ENCODE assay signal across 33 cellular contexts in genomic region chr17:1244606-1245012, GRCh38. TPM values are rescaled to one million over a fixed set of nuclear protein-coding genes. Genes with fewer than 3 reads are reported as not detected.
DNase-seq lines count a peak whose midpoint lies in the region; ATAC-seq and TF ChIP-seq lines count a peak whose summit lies in the region.
"Had no signal": no experiment of that assay in that cellular context is flagged by ENCODE, and none has a peak within 500 bp of the region (broad histone marks: within the 10 kb centered on the region; RNA-seq: fewer than 3 reads in every experiment).

No MANE protein-coding gene starts in this region.

- peak overlapping the region; percentile 66 for H3K27ac Mint-ChIP-seq in chondrocyte (ENCODE audit: unreplicated experiment)
- peak overlapping the region; percentile 40 for H3K27ac Mint-ChIP-seq in stimulated activated effector memory CD8-positive, alpha-beta T cell treated with anti-CD3 and anti-CD28 coated beads, Interleukin-12 subunit alpha, Interleukin-12 subunit beta, amount 100 ng/mL, for 72 hours
- no peak overlapping the region for H3K27ac Mint-ChIP-seq in naive thymus-derived CD8-positive, alpha-beta T cell
- H3K27ac Mint-ChIP-seq: activated CD4-positive, alpha-beta memory T cell treated with anti-CD3 and anti-CD28 coated beads for 36 hours; activated T-cell treated with anti-CD3 and anti-CD28 coated beads, Interleukin-2, amount 50 U/mL, for 72 hours; CD14-positive monocyte; T-helper 17 cell had no signal

- no peak overlapping the region for H3K18ac ChIP-seq in IMR-90 (ENCODE audit: low read depth, low read length)

- H4K8ac ChIP-seq in IMR-90 (ENCODE audit: low read depth in 2 of 2, low read length in 2 of 2): no peak overlapping the region

- H3K9ac ChIP-seq in IMR-90 (ENCODE audit: low read depth, low read length): no peak overlapping the region

- H3K27ac ChIP-seq in IMR-90 (ENCODE audit: insufficient read depth, low read length) (no peak overlapping the region), foreskin keratinocyte (no peak overlapping the region), left ventricle myocardium inferior (replicated peaks) (no peak overlapping the region)
- H3K27ac ChIP-seq: brain microvascular endothelial cell, esophagus muscularis mucosa, gastroesophageal sphincter, upper lobe of left lung had no signal

- in situ Hi-C loops in IMR-90 (cut with MboI; ENCODE audit: low sequenced_read_pairs): no loop called here

- H3K4ac ChIP-seq in IMR-90 (ENCODE audit: low read depth, low read length): no peak overlapping the region

- no peak overlapping the region for H3K56ac ChIP-seq in IMR-90 (ENCODE audit: extremely low read depth, insufficient read depth, low read length)

- no peaks in the 10 kb centered on the region for H3K9me1 ChIP-seq in IMR-90 (ENCODE audit: insufficient read depth, low read length)

- H3K79me1 ChIP-seq in IMR-90 (ENCODE audit: low read depth in 1 of 2, low read length in 2 of 2): no peaks in the 10 kb centered on the region

- 44% methylated on average over 2 of the region's 9 CpGs; no CpG with 5 or more reads in 1 of the 2 experiments for WGBS in IMR-90 (ENCODE audit: extremely low coverage in 2 of 2, insufficient read length in 1 of 2), 2 experiments

- no TSS peak for BruUV-seq in IMR-90 (replicated peaks; lab: Mats Ljungman, UMichigan)

- 0 out of 2 replicates have a peak overlapping the region, but pooled peaks have one; percentile 35 for H2BK20ac ChIP-seq in IMR-90 (ENCODE audit: low read depth, low read length)

- ATAC-seq in IMR-90 (ENCODE audit: low read depth): peak; percentile 76
- peak; percentile 28 for ATAC-seq in foreskin keratinocyte
- ATAC-seq in stimulated activated effector memory CD8-positive, alpha-beta T cell treated with anti-CD3 and anti-CD28 coated beads, Interleukin-12 subunit alpha, Interleukin-12 subunit beta, amount 100 ng/mL, for 72 hours: no peak
- no peak for ATAC-seq in naive thymus-derived CD8-positive, alpha-beta T cell
- ATAC-seq: activated T-cell treated with anti-CD3 and anti-CD28 coated beads, Interleukin-2, amount 50 U/mL, for 72 hours; gastroesophageal sphincter; PC-3; sciatic nerve; T-helper 17 cell had no signal

- H2AK5ac ChIP-seq in IMR-90 (ENCODE audit: low read depth, low read length): no peak overlapping the region

- H3K23ac ChIP-seq in IMR-90 (ENCODE audit: low read depth, low read length): no peak overlapping the region

- no peak overlapping the region for H3K14ac ChIP-seq in IMR-90 (replicated peaks; ENCODE audit: low read depth, low read length)

- H3K4me1 ChIP-seq in IMR-90 (ENCODE audit: control insufficient read depth, insufficient read depth, low read length) (0 out of 2 replicates have a peak, but pooled peaks cover 2% of the 10 kb centered on the region), foreskin keratinocyte (no peaks in the 10 kb centered on the region), left ventricle myocardium inferior (no peaks in the 10 kb centered on the region)
- H3K4me1 ChIP-seq: gastroesophageal sphincter, HAP-1, upper lobe of left lung had no signal

- peaks cover 11% of the 10 kb centered on the region for H3K27me3 Mint-ChIP-seq in chondrocyte (ENCODE audit: low read depth)
- H3K27me3 Mint-ChIP-seq in naive thymus-derived CD8-positive, alpha-beta T cell: peaks cover 5 to 25% (median 15%) of the 10 kb centered on the region in 5 donors

- H3K4me1 Mint-ChIP-seq in chondrocyte (ENCODE audit: low read depth): peaks cover 12% of the 10 kb centered on the region
- H3K4me1 Mint-ChIP-seq in stimulated activated effector memory CD8-positive, alpha-beta T cell treated with anti-CD3 and anti-CD28 coated beads, Interleukin-12 subunit alpha, Interleukin-12 subunit beta, amount 100 ng/mL, for 72 hours: peaks cover 10% of the 10 kb centered on the region
- H3K4me1 Mint-ChIP-seq in naive thymus-derived CD8-positive, alpha-beta T cell: peaks cover 9 to 16% (median 12%) of the 10 kb centered on the region in 4 donors

- TF ChIP-seq CTCF in IMR-90 (conservative IDR thresholded peaks at IDR 0.05; ENCODE audit: low read depth, low read length): no peak
- TF ChIP-seq CTCF in chondrocyte (IDR thresholded peaks at IDR 0.05): no peak
- no peak for TF ChIP-seq CTCF in foreskin keratinocyte (conservative IDR thresholded peaks at IDR 0.05)
- TF ChIP-seq CTCF in left ventricle myocardium inferior (IDR thresholded peaks at IDR 0.05; ENCODE audit: borderline replicate concordance): no peak

- H3K4me3 ChIP-seq in IMR-90 (ENCODE audit: insufficient read depth, low read depth, low read length) (no peak overlapping the region), left ventricle myocardium inferior (no peak overlapping the region)
- H3K4me3 ChIP-seq: esophagus muscularis mucosa, gastroesophageal sphincter, HAP-1, lung, MG63, upper lobe of left lung had no signal

- H4K91ac ChIP-seq in IMR-90 (ENCODE audit: insufficient read depth, low read depth, low read length): no peak overlapping the region

- H3K27me3 ChIP-seq in IMR-90 (ENCODE audit: control insufficient read depth, insufficient read depth, low read length): peaks cover 2% of the 10 kb centered on the region
- no peaks in the 10 kb centered on the region for H3K27me3 ChIP-seq in foreskin keratinocyte
- peaks cover 9% of the 10 kb centered on the region for H3K27me3 ChIP-seq in left ventricle myocardium inferior (ENCODE audit: low read depth)
- H3K27me3 ChIP-seq: brain microvascular endothelial cell, MG63, upper lobe of left lung had no signal

- no peak overlapping the region for H4K5ac ChIP-seq in IMR-90 (ENCODE audit: low read depth, low read length)

- intact Hi-C loops in IMR-90 (cut with micrococcal nuclease) (no loop called here), left ventricle myocardium inferior (cut with micrococcal nuclease) (no loop called here)

- no peak overlapping the region for H3K4me2 ChIP-seq in IMR-90 (ENCODE audit: low read depth, low read length)

- no peak overlapping the region for H2AK9ac ChIP-seq in IMR-90 (replicated peaks; ENCODE audit: low read depth, low read length, poor library complexity)

- POLR2A ChIA-PET in IMR-90 (lab: Charles Lee; ENCODE audit: unreplicated experiment): no interaction called here
- POLR2A ChIA-PET in naive thymus-derived CD8-positive, alpha-beta T cell (lab: Charles Lee): no interaction called here

- no peak overlapping the region for H2BK15ac ChIP-seq in IMR-90 (ENCODE audit: low read depth, low read length)

- no peaks in the 10 kb centered on the region for H3K9me3 ChIP-seq in IMR-90 (ENCODE audit: control insufficient read depth, insufficient read depth, low read length)
- H3K9me3 ChIP-seq in left ventricle myocardium inferior (replicated peaks): peaks cover 6% of the 10 kb centered on the region
- H3K9me3 ChIP-seq: esophagus muscularis mucosa, gastroesophageal sphincter, MG63, upper lobe of left lung had no signal

- H2BK5ac ChIP-seq in IMR-90 (ENCODE audit: low read depth, low read length, poor library complexity, severe bottlenecking): no peak overlapping the region

- H3K9me3 Mint-ChIP-seq in chondrocyte (ENCODE audit: low read depth): peaks cover 3% of the 10 kb centered on the region
- H3K9me3 Mint-ChIP-seq in stimulated activated effector memory CD8-positive, alpha-beta T cell treated with anti-CD3 and anti-CD28 coated beads, Interleukin-12 subunit alpha, Interleukin-12 subunit beta, amount 100 ng/mL, for 72 hours: no peaks in the 10 kb centered on the region
- H3K9me3 Mint-ChIP-seq in naive thymus-derived CD8-positive, alpha-beta T cell: peaks cover 0 to 4% (median 0%) of the 10 kb centered on the region in 9 donors
- H3K9me3 Mint-ChIP-seq: activated T-cell treated with anti-CD3 and anti-CD28 coated beads, Interleukin-2, amount 50 U/mL, for 72 hours had no signal

- H2BK120ac ChIP-seq in IMR-90 (ENCODE audit: low read depth, low read length): no peak overlapping the region

- peaks cover 3% of the 10 kb centered on the region for H3K36me3 Mint-ChIP-seq in chondrocyte (ENCODE audit: low read depth)
- H3K36me3 Mint-ChIP-seq in stimulated activated effector memory CD8-positive, alpha-beta T cell treated with anti-CD3 and anti-CD28 coated beads, Interleukin-12 subunit alpha, Interleukin-12 subunit beta, amount 100 ng/mL, for 72 hours: no peaks in the 10 kb centered on the region
- peaks cover 0 to 2% (median 0%) of the 10 kb centered on the region in 3 donors for H3K36me3 Mint-ChIP-seq in naive thymus-derived CD8-positive, alpha-beta T cell
- H3K36me3 Mint-ChIP-seq: activated CD4-positive, alpha-beta memory T cell treated with anti-CD3 and anti-CD28 coated beads for 36 hours; CD14-positive monocyte had no signal

- dilution Hi-C loops in IMR-90 (cut with HindIII; ENCODE audit: low sequenced_read_pairs, unreplicated experiment): no loop called here

- H3K4me3 Mint-ChIP-seq in chondrocyte (ENCODE audit: unreplicated experiment): no peak overlapping the region
- H3K4me3 Mint-ChIP-seq in stimulated activated effector memory CD8-positive, alpha-beta T cell treated with anti-CD3 and anti-CD28 coated beads, Interleukin-12 subunit alpha, Interleukin-12 subunit beta, amount 100 ng/mL, for 72 hours: no peak overlapping the region
- no peak overlapping the region for H3K4me3 Mint-ChIP-seq in naive thymus-derived CD8-positive, alpha-beta T cell
- H3K4me3 Mint-ChIP-seq: activated CD4-positive, alpha-beta memory T cell treated with anti-CD3 and anti-CD28 coated beads for 36 hours; activated T-cell treated with anti-CD3 and anti-CD28 coated beads, Interleukin-2, amount 50 U/mL, for 72 hours; CD14-positive monocyte; T-helper 17 cell had no signal

- H3K36me3 ChIP-seq in IMR-90 (ENCODE audit: control insufficient read depth, insufficient read depth, low read length) (no peaks in the 10 kb centered on the region), left ventricle myocardium inferior (no peaks in the 10 kb centered on the region)
- H3K36me3 ChIP-seq: brain microvascular endothelial cell, esophagus muscularis mucosa, gastroesophageal sphincter, HAP-1, MG63, upper lobe of left lung had no signal

- peak overlapping the region; percentile 70 for H2AFZ ChIP-seq in IMR-90 (replicated peaks; ENCODE audit: low read length, poor library complexity)

- CTCF ChIA-PET in IMR-90 (lab: Yijun Ruan, JAX): interaction anchor here (0.6 kb wide), 1 partner anchor 169 kb away, joined by 5 read pairs; no protein-coding TSS in a partner anchor

- no peak for TF ChIP-seq POLR2A in IMR-90 (IDR thresholded peaks at IDR 0.05; ENCODE audit: low read depth, low read length)

- TF ChIP-seq RAD21 in IMR-90 (IDR thresholded peaks at IDR 0.05; ENCODE audit: low read length): no peak

- H4K20me1 ChIP-seq in IMR-90 (ENCODE audit: insufficient read depth, low read length): no peaks in the 10 kb centered on the region

- peak; percentile 33 for DNase-seq in IMR-90
- DNase-seq in chondrocyte (ENCODE audit: low spot score): no peak
- DNase-seq in foreskin keratinocyte: peak; percentile 37 to 64
- DNase-seq in stimulated activated effector memory CD8-positive, alpha-beta T cell treated with anti-CD3 and anti-CD28 coated beads, Interleukin-12 subunit alpha, Interleukin-12 subunit beta, amount 100 ng/mL, for 72 hours (ENCODE audit: low spot score in 2 of 2): no peak
- DNase-seq in naive thymus-derived CD8-positive, alpha-beta T cell: no peak
- DNase-seq in left ventricle myocardium inferior: no peak
- DNase-seq in NCI-H2196 treated with DMSO at 0.1 percent for 48 hours (lab: John Stamatoyannopoulos, UW; ENCODE audit: unreplicated experiment): no peak
- DNase-seq: activated CD4-positive, alpha-beta memory T cell treated with anti-CD3 and anti-CD28 coated beads for 36 hours; activated naive CD4-positive, alpha-beta T cell treated with Interleukin-2 at 50 U/mL for 16 hours; activated T-cell treated with anti-CD3 and anti-CD28 coated beads, Interleukin-2, amount 50 U/mL, for 72 hours; brain microvascular endothelial cell; DMS79; hippocampal formation; KG1; MG63; NCI-H1105; NCI-H1930; NCI-H526; NK-92 treated with Interleukin-12 subunit alpha and Interleukin-12 subunit beta, amount 100 ng/mL, for 24 hours; PC-3; stimulated activated CD4-positive, alpha-beta T cell treated with anti-CD3 and anti-CD28 coated beads, Interleukin-4, amount 100 ng/mL, for 24 hours; T-helper 17 cell; upper lobe of left lung had no signal

RNA-seq across cellular contexts. Expression of gene BHLHA9, which starts 25.6 kb away (rescaled TPM):
- total RNA-seq in IMR-90 (2012; rRNA removed): not detected in 2 replicates
- polyA plus RNA-seq in IMR-90 (2012; rRNA removed): not detected in 2 replicates
- polyA plus RNA-seq in IMR-90 (2012; cell fraction: cytosol; rRNA removed): not detected in 2 replicates
- not detected in 2 replicates for polyA plus RNA-seq in IMR-90 (2012; cell fraction: nucleus; rRNA removed; ENCODE audit: low replicate concordance)
- not detected in 3 replicates for total RNA-seq in chondrocyte
- not detected in 2 replicates for total RNA-seq in foreskin keratinocyte
- polyA plus RNA-seq in foreskin keratinocyte: not detected in 2 replicates
- not detected for total RNA-seq in naive thymus-derived CD8-positive, alpha-beta T cell
- polyA plus RNA-seq in naive thymus-derived CD8-positive, alpha-beta T cell: not detected
- total RNA-seq in left ventricle myocardium inferior: not detected
- total RNA-seq: activated CD4-positive, alpha-beta memory T cell treated with anti-CD3 and anti-CD28 coated beads for 36 hours; activated T-cell treated with anti-CD3 and anti-CD28 coated beads, Interleukin-2, amount 50 U/mL, for 72 hours; esophagus muscularis mucosa; gastroesophageal sphincter; lung; mucosa of gallbladder; PC-3; posterior vena cava; sciatic nerve; T-helper 17 cell; upper lobe of left lung had no signal
- polyA plus RNA-seq: adipose tissue, CD14-positive monocyte, lung, neural cell had no signal

RNA-seq across cellular contexts. Expression of gene TRARG1, which starts 34.9 kb away (rescaled TPM):
- total RNA-seq in IMR-90 (2012; rRNA removed): not detected in 2 replicates
- polyA plus RNA-seq in IMR-90 (2012; rRNA removed): not detected in 2 replicates
- polyA plus RNA-seq in IMR-90 (2012; cell fraction: cytosol; rRNA removed): not detected in 2 replicates
- not detected in 2 replicates for polyA plus RNA-seq in IMR-90 (2012; cell fraction: nucleus; rRNA removed; ENCODE audit: low replicate concordance)
- total RNA-seq in chondrocyte: not detected in 3 replicates
- total RNA-seq in foreskin keratinocyte: not detected in 2 replicates
- polyA plus RNA-seq in foreskin keratinocyte: not detected in 2 replicates
- total RNA-seq in naive thymus-derived CD8-positive, alpha-beta T cell: not detected
- polyA plus RNA-seq in naive thymus-derived CD8-positive, alpha-beta T cell: under 1 TPM in 1 of 3 donors, not detected in 2; 0.14 TPM
- total RNA-seq in left ventricle myocardium inferior: 0.49 TPM
- total RNA-seq: activated CD4-positive, alpha-beta memory T cell treated with anti-CD3 and anti-CD28 coated beads for 36 hours; lung; mucosa of gallbladder; PC-3; T-helper 17 cell; upper lobe of left lung had no signal
- polyA plus RNA-seq: CD14-positive monocyte, neural cell had no signal

Comparison
In these comparisons a context has a peak if more than half of its experiments do, and no peak if none do; other contexts are left out.
1. ATAC-seq: peak in IMR-90 (single experiment) and foreskin keratinocyte (single experiment); none in stimulated activated effector memory CD8-positive, alpha-beta T cell treated with anti-CD3 and anti-CD28 coated beads, Interleukin-12 subunit alpha, Interleukin-12 subunit beta, amount 100 ng/mL, for 72 hours (single experiment) and naive thymus-derived CD8-positive, alpha-beta T cell (0 of 2).
2. DNase-seq: peak in IMR-90 (single experiment) and foreskin keratinocyte (2 of 2); none in chondrocyte (single experiment), stimulated activated effector memory CD8-positive, alpha-beta T cell treated with anti-CD3 and anti-CD28 coated beads, Interleukin-12 subunit alpha, Interleukin-12 subunit beta, amount 100 ng/mL, for 72 hours (0 of 2), naive thymus-derived CD8-positive, alpha-beta T cell (0 of 10), left ventricle myocardium inferior (single experiment) and NCI-H2196 treated with DMSO at 0.1 percent for 48 hours (single experiment).
3. H3K27ac Mint-ChIP-seq: peak in chondrocyte (single experiment) and stimulated activated effector memory CD8-positive, alpha-beta T cell treated with anti-CD3 and anti-CD28 coated beads, Interleukin-12 subunit alpha, Interleukin-12 subunit beta, amount 100 ng/mL, for 72 hours (single experiment); none in naive thymus-derived CD8-positive, alpha-beta T cell (0 of 10).